Comparison of ENCODE assay signal across 14 cellular contexts in genomic region chr1:116983678-116984077, GRCh38.
"Had no signal": no experiment of that assay in that cellular context is flagged by ENCODE, and none has a peak within 500 bp of the region (broad histone marks: within the 10 kb centered on the region; RNA-seq: fewer than 3 reads in every experiment).

No MANE protein-coding gene starts in this region.

- DNase-seq: activated CD4-positive, alpha-beta T cell treated with anti-CD3 and anti-CD28 coated beads, Interleukin-2, amount 50 U/mL, for 4 hours; activated naive CD8-positive, alpha-beta T cell treated with anti-CD3 and anti-CD28 coated beads, Interleukin-2, amount 10 ng/mL, durations not matched to agents 7 days and 5 days; central memory CD4-positive, alpha-beta T cell; head of caudate nucleus; lower lobe of right lung; right lobe of liver; spleen; stimulated activated CD8-positive, alpha-beta memory T cell treated with anti-CD3 and anti-CD28 coated beads, Interleukin-4, amount 100 ng/mL, for 48 hours; stimulated activated naive CD4-positive, alpha-beta T cell; SW 1271; T-helper 2 cell; tibial artery had no signal

- H3K36me3 ChIP-seq: lower lobe of right lung, right lobe of liver, spleen, tibial artery had no signal

- H3K9me3 ChIP-seq: body of pancreas, lower lobe of right lung, right lobe of liver, spleen, tibial artery had no signal

- H3K4me3 Mint-ChIP-seq: activated naive CD8-positive, alpha-beta T cell treated with anti-CD3 and anti-CD28 coated beads, Interleukin-2, amount 10 ng/mL, durations not matched to agents 7 days and 5 days; activated T-helper 1 cell treated with anti-CD3 and anti-CD28 coated beads, Interleukin-12 subunit alpha, Interleukin-12 subunit beta, Interleukin-2, Interleukin-4 antibody, amounts not matched to agents 30 ng/mL and 10 ng/mL and 1 ng/mL, durations not matched to agents 14 hours and 24 hours and 36 hours had no signal

- H3K27me3 ChIP-seq: body of pancreas, right lobe of liver, spleen, tibial artery had no signal

- H3K27ac Mint-ChIP-seq: activated naive CD8-positive, alpha-beta T cell treated with anti-CD3 and anti-CD28 coated beads, Interleukin-2, amount 10 ng/mL, durations not matched to agents 7 days and 5 days; activated T-helper 1 cell treated with anti-CD3 and anti-CD28 coated beads, Interleukin-12 subunit alpha, Interleukin-12 subunit beta, Interleukin-2, Interleukin-4 antibody, amounts not matched to agents 30 ng/mL and 10 ng/mL and 1 ng/mL, durations not matched to agents 14 hours and 24 hours and 36 hours had no signal

- H3K27ac ChIP-seq: lower lobe of right lung, right lobe of liver, spleen, tibial artery had no signal

- H3K4me3 ChIP-seq: body of pancreas, lower lobe of right lung, right lobe of liver, spleen, tibial artery had no signal

- H3K36me3 Mint-ChIP-seq: activated naive CD8-positive, alpha-beta T cell treated with anti-CD3 and anti-CD28 coated beads, Interleukin-2, amount 10 ng/mL, durations not matched to agents 7 days and 5 days had no signal
